ENCODE assay signal across 8 cellular contexts in the genomic region with DNA sequence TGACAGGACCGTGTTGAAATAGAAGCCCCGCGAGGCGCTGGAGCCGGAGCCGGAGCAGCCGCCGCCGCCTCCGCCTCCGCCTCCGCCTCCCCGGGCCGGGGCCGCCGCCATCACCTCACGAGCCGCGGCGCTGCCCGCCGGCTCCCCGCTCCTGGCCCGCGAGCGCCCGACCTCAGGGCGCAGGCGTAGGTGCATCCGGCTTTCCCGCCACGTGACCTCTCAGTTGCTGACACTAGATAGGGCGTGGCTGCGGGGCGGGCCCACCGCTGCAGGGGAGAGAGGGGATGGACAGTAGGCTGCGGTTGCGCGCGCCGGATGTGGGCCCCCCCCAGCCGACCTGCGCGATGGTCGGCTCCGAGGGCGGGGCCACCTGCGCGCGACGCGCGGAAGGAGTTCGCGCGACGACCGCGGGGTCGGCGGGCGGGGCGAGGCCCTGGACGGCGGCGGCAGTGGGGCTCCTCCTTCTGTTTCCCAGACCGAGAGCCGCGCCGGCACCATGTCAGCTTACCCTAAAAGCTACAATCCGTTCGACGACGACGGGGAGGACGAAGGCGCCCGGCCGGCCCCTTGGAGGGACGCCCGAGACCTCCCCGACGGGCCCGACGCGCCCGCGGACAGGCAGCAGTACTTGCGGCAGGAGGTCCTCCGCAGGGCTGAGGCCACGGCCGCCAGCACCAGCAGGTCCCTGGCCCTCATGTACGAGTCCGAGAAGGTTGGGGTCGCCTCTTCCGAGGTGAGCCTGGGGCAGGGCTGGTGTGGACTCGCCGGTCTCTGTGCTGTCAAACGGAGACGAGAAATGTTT. TPM values are rescaled to one million over a fixed set of nuclear protein-coding genes. Genes with fewer than 3 reads are reported as not detected.
A peak's percentile ranks its signal among the peaks of the same experiment; 100 is the strongest.
DNase-seq lines count a peak whose midpoint lies in the region; ATAC-seq and TF ChIP-seq lines count a peak whose summit lies in the region.

A gene (minus strand): TSS at position 197 of the 802 bp plus-strand sequence. CDS start 86 bp downstream, at position 111.
A gene (plus strand): TSS at position 393 of the 802 bp plus-strand sequence. CDS start 104 bp downstream, at position 497.

- peaks cover 4% of the 10 kb centered on the region for H3K36me3 ChIP-seq in WERI-Rb-1
- no peaks in the 10 kb centered on the region for H3K36me3 ChIP-seq in breast epithelium
- H3K36me3 ChIP-seq in skeletal muscle tissue (ENCODE audit: control insufficient read depth in 3 of 3, insufficient read depth in 3 of 3, low read length in 3 of 3): peaks cover 0 to 7% (median 4%) of the 10 kb centered on the region in 3 donors

- intact Hi-C loops in breast epithelium (cut with DNase I; ENCODE audit: low total_unique reads): no loop called here

- H3K4me1 ChIP-seq in breast epithelium: peaks cover 0 to 8% of the 10 kb centered on the region in 2 donors
- H3K4me1 ChIP-seq in skeletal muscle tissue (ENCODE audit: control insufficient read depth in 3 of 3, insufficient read depth in 3 of 3, low read length in 3 of 3): peaks cover 17 to 27% (median 25%) of the 10 kb centered on the region in 3 donors

- ATAC-seq in GM18873 (IDR thresholded peaks at IDR 0.05; ENCODE audit: low FRiP score, unreplicated experiment) (peak; percentile 92), HG03135 (IDR thresholded peaks at IDR 0.05; ENCODE audit: unreplicated experiment) (peak; percentile 89)

- H3K27ac ChIP-seq in WERI-Rb-1: peak within 1 kb of the TSS; percentile 80
- H3K27ac ChIP-seq in breast epithelium: peak within 1 kb of the TSS; percentile 92 to 94
- peak within 1 kb of the TSS; percentile 88 for H3K27ac ChIP-seq in skeletal muscle tissue (ENCODE audit: low read depth, low read length)

- no peak for TF ChIP-seq POLR2A in breast epithelium (IDR thresholded peaks at IDR 0.05)

- H3K27me3 ChIP-seq in WERI-Rb-1 (ENCODE audit: insufficient read depth, low read depth, severe bottlenecking) (no peaks in the 10 kb centered on the region), breast epithelium (no peaks in the 10 kb centered on the region), skeletal muscle tissue (ENCODE audit: control insufficient read depth in 3 of 3, insufficient read depth in 3 of 3, low read length in 3 of 3) (no peaks in the 10 kb centered on the region)

- peak within 1 kb of the TSS; percentile 81 to 87 (median 82) for H3K9ac ChIP-seq in skeletal muscle tissue (ENCODE audit: low read depth in 1 of 3, low read length in 3 of 3)

- H3K9me3 ChIP-seq in WERI-Rb-1 (ENCODE audit: severe bottlenecking) (no peaks in the 10 kb centered on the region), breast epithelium (no peaks in the 10 kb centered on the region), iPS-18c (ENCODE audit: control insufficient read depth, insufficient read depth, low read length) (no peaks in the 10 kb centered on the region), skeletal muscle tissue (ENCODE audit: control insufficient read depth in 3 of 3, low read length in 3 of 3) (no peaks in the 10 kb centered on the region)

- TF ChIP-seq CTCF in WERI-Rb-1 (IDR thresholded peaks at IDR 0.05; ENCODE audit: low read depth, low read length) (0 out of 2 replicates have a peak, but pooled peaks have one; percentile 3), breast epithelium (IDR thresholded peaks at IDR 0.05) (peak in 1 of 3 donors; percentile 44)

- H3K4me3 ChIP-seq in WERI-Rb-1 (ENCODE audit: low read depth, low read length): peak within 1 kb of the TSS; percentile 68
- H3K4me3 ChIP-seq in breast epithelium: peak within 1 kb of the TSS; percentile 63 to 96 (median 69)
- peak within 1 kb of the TSS; percentile 91 for H3K4me3 ChIP-seq in iPS-18c (ENCODE audit: insufficient read depth, low read depth, low read length)
- peak within 1 kb of the TSS; percentile 88 to 92 (median 89) for H3K4me3 ChIP-seq in skeletal muscle tissue (ENCODE audit: low read length in 3 of 3)

- in situ Hi-C loops in ACHN (cut with HindIII; ENCODE audit: low pct_ligation_motif_present, low pct_unique_long_range_greater_than_20kb, low sequenced_read_pairs): no loop called here

- DNase-seq in ACHN: peak; percentile 96
- DNase-seq in NCI-H2196 treated with DMSO at 0.1 percent for 48 hours (lab: John Stamatoyannopoulos, UW; ENCODE audit: unreplicated experiment): peak; percentile 80
- DNase-seq in WERI-Rb-1: peak; percentile 99
- DNase-seq in breast epithelium (ENCODE audit: low spot score in 2 of 2): peak; percentile 99

RNA-seq across cellular contexts. Expression of the first gene that starts in this region (rescaled TPM):
- total RNA-seq in breast epithelium (100 to 1,000 TPM in 1 of 3 donors, 10 to 100 TPM in 2; 62.7 to 103 (median 73.5) TPM), skeletal muscle tissue (20.4 TPM)

RNA-seq across cellular contexts. Expression of the second gene that starts in this region (rescaled TPM):
- 10 to 100 TPM; 17.7 to 28.2 (median 22.5) TPM for total RNA-seq in breast epithelium
- 5.2 TPM for total RNA-seq in skeletal muscle tissue

Comparison
In these comparisons a context has a peak if more than half of its experiments do, and no peak if none do; other contexts are left out.
1. Peak in every context shown above with its lines: DNase-seq, ATAC-seq, H3K4me3 ChIP-seq and H3K27ac ChIP-seq.